In genomic region chr1:24390924-24391782, GRCh38 we compare ENCODE assay signal across 8 cellular contexts. TPM values are rescaled to one million over a fixed set of nuclear protein-coding genes. Genes with fewer than 3 reads are reported as not detected.
DNase-seq lines count a peak whose midpoint lies in the region; ATAC-seq lines count a peak whose summit lies in the region.

No MANE protein-coding gene starts in this region.

- peaks cover 36% of the 10 kb centered on the region for H3K4me1 Mint-ChIP-seq in activated CD8-positive, alpha-beta memory T cell treated with anti-CD3 and anti-CD28 coated beads, Interleukin-2, amount 10 ng/mL, durations not matched to agents 7 days and 5 days
- peaks cover 34% of the 10 kb centered on the region for H3K4me1 Mint-ChIP-seq in memory B cell

- DNase-seq in G401 (ENCODE audit: low spot score), result peak; percentile 93
- DNase-seq in NOMO-1 treated with DMSO at 0.1 percent for 48 hours (lab: John Stamatoyannopoulos, UW; ENCODE audit: unreplicated experiment), result peak; percentile 69
- DNase-seq in activated CD8-positive, alpha-beta memory T cell treated with anti-CD3 and anti-CD28 coated beads, Interleukin-2, amount 10 ng/mL, durations not matched to agents 7 days and 5 days, result peak; percentile 83
- peak; percentile 45 to 61 (median 45) for DNase-seq in effector memory CD4-positive, alpha-beta T cell
- peak; percentile 54 to 65 for DNase-seq in memory B cell (ENCODE audit: low spot score in 2 of 2)
- peak; percentile 52 for DNase-seq in stimulated activated CD8-positive, alpha-beta memory T cell treated with anti-CD3 and anti-CD28 coated beads, Interleukin-4, amount 100 ng/mL, for 24 hours (ENCODE audit: low read depth)

- no peaks in the 10 kb centered on the region for H3K27me3 ChIP-seq in effector memory CD4-positive, alpha-beta T cell (replicated peaks; ENCODE audit: control insufficient read depth, insufficient read depth, low read length, poor library complexity, severe bottlenecking)

- CTCF ChIA-PET in activated CD8-positive, alpha-beta memory T cell treated with anti-CD3 and anti-CD28 coated beads, Interleukin-2, amount 10 ng/mL, durations not matched to agents 7 days and 5 days (lab: Charles Lee), result interaction anchor here (0.6 to 6.3 kb wide), 60 partner anchors 9 to 444 kb away, joined by 3 to 509 read pairs (median 4); partner anchors contain the start of genes IFNLR1, NIPAL3 and STPG1

- no peaks in the 10 kb centered on the region for H3K27me3 Mint-ChIP-seq in activated CD8-positive, alpha-beta memory T cell treated with anti-CD3 and anti-CD28 coated beads, Interleukin-2, amount 10 ng/mL, durations not matched to agents 7 days and 5 days
- H3K27me3 Mint-ChIP-seq in memory B cell, result no peaks in the 10 kb centered on the region

- peak overlapping the region; percentile 95 for H3K27ac Mint-ChIP-seq in activated CD8-positive, alpha-beta memory T cell treated with anti-CD3 and anti-CD28 coated beads, Interleukin-2, amount 10 ng/mL, durations not matched to agents 7 days and 5 days
- H3K27ac Mint-ChIP-seq in memory B cell, result peak overlapping the region; percentile 98

- H3K4me3 Mint-ChIP-seq in activated CD8-positive, alpha-beta memory T cell treated with anti-CD3 and anti-CD28 coated beads, Interleukin-2, amount 10 ng/mL, durations not matched to agents 7 days and 5 days, result peak overlapping the region; percentile 65
- peak overlapping the region; percentile 84 for H3K4me3 Mint-ChIP-seq in memory B cell

- peaks cover 10% of the 10 kb centered on the region for H3K4me1 ChIP-seq in effector memory CD4-positive, alpha-beta T cell (ENCODE audit: control insufficient read depth, insufficient read depth, low read length, poor library complexity, severe bottlenecking)

- no peaks in the 10 kb centered on the region for H3K36me3 ChIP-seq in effector memory CD4-positive, alpha-beta T cell (ENCODE audit: control insufficient read depth, insufficient read depth, low read length)

- H3K36me3 Mint-ChIP-seq in activated CD8-positive, alpha-beta memory T cell treated with anti-CD3 and anti-CD28 coated beads, Interleukin-2, amount 10 ng/mL, durations not matched to agents 7 days and 5 days, result peaks cover 2% of the 10 kb centered on the region
- H3K36me3 Mint-ChIP-seq in memory B cell, result peaks cover 10% of the 10 kb centered on the region

- no peaks in the 10 kb centered on the region for H3K9me3 ChIP-seq in effector memory CD4-positive, alpha-beta T cell (ENCODE audit: control insufficient read depth, low read length)

- peak; percentile 53 for ATAC-seq in HG03280 (IDR thresholded peaks at IDR 0.05; ENCODE audit: unreplicated experiment)
- peak; percentile 86 for ATAC-seq in activated CD8-positive, alpha-beta memory T cell treated with anti-CD3 and anti-CD28 coated beads, Interleukin-2, amount 10 ng/mL, durations not matched to agents 7 days and 5 days
- ATAC-seq in memory B cell (ENCODE audit: low read depth), result peak; percentile 63
- no peak for ATAC-seq in GM21381 (IDR thresholded peaks at IDR 0.05; ENCODE audit: unreplicated experiment)

- H3K4me3 ChIP-seq in effector memory CD4-positive, alpha-beta T cell (ENCODE audit: insufficient read depth, low read depth, low read length, poor library complexity, severe bottlenecking), result peak overlapping the region; percentile 35

- H3K27ac ChIP-seq in effector memory CD4-positive, alpha-beta T cell (ENCODE audit: insufficient read depth, low read length, poor library complexity, severe bottlenecking), result peak overlapping the region; percentile 88

- in situ Hi-C loops in G401 (cut with HindIII; ENCODE audit: low sequenced_read_pairs), result loop anchor here (10.0 to 25.0 kb wide), 2 partner anchors 204 to 326 kb away; partner anchors contain the start of gene IFNLR1

- H3K9me3 Mint-ChIP-seq in activated CD8-positive, alpha-beta memory T cell treated with anti-CD3 and anti-CD28 coated beads, Interleukin-2, amount 10 ng/mL, durations not matched to agents 7 days and 5 days (ENCODE audit: low read depth), result no peaks in the 10 kb centered on the region
- no peaks in the 10 kb centered on the region for H3K9me3 Mint-ChIP-seq in memory B cell

RNA-seq across cellular contexts. Expression of gene STPG1, which starts 22.4 kb away (rescaled TPM):
- total RNA-seq in G401 (2014; rRNA removed; shearing (Covaris generic)), result 7.1 and 17.8 TPM in 2 replicates
- total RNA-seq in activated CD8-positive, alpha-beta memory T cell treated with anti-CD3 and anti-CD28 coated beads, Interleukin-2, amount 10 ng/mL, durations not matched to agents 7 days and 5 days, result 1 to 10 TPM; 5.6 to 9.2 TPM

RNA-seq across cellular contexts. Expression of gene NIPAL3, which starts 24.4 kb away (rescaled TPM):
- total RNA-seq in G401 (2014; rRNA removed; shearing (Covaris generic)), result 9.0 and 12.3 TPM in 2 replicates
- total RNA-seq in activated CD8-positive, alpha-beta memory T cell treated with anti-CD3 and anti-CD28 coated beads, Interleukin-2, amount 10 ng/mL, durations not matched to agents 7 days and 5 days, result 10 to 100 TPM; 35.4 to 44.2 TPM
